ENCODE assay signal across 30 cellular contexts in the genomic region with DNA sequence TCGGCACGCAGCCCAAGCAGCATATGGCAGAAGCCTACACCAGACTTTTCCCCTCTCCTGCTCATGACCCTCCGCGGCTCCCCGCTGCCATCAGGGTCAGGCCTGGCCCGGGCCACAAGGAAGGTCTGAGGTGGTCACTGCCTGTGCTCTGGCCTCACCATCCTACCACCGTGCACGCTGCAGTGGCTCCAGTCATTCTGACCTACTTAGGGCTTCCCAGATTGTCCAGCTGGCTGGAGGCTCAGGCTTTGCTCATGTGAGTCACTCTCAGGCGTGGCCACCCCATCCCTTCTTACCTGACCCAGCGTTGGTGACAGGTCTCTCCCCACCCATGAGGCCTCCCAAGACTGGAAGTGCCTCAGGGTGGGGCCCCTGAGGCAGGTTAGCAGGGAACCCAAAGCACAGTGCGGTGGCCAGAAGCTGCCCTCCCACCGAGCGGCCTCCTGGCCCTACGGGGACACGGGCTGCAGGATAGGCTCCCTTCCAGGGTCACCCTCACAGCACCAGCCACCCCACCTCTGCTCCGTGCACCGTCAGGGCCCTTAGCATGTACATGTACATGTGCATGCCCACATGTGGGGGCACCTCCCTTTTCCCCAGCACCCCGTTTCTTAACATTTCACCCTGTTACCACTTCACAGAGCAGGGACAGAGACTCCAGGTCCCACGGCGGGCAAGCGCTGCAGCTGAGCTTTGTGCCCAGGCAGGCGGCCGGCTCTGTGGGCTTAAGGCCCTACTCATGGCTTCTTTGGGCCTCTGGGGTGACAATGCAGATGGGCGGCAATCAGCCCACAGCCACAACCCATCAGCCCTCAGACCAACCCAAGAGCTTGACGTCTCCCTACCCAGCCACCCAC. TPM values are rescaled to one million over a fixed set of nuclear protein-coding genes. Genes with fewer than 3 reads are reported as not detected.
DNase-seq lines count a peak whose midpoint lies in the region; ATAC-seq, FAIRE-seq and TF ChIP-seq lines count a peak whose summit lies in the region.
"Had no signal": no experiment of that assay in that cellular context is flagged by ENCODE, and none has a peak within 500 bp of the region (broad histone marks: within the 10 kb centered on the region; RNA-seq: fewer than 3 reads in every experiment).

No MANE protein-coding gene starts in this region.

- in situ Hi-C loops in K562 (cut with MboI), result no loop called here

- H4K20me1 ChIP-seq in K562 (replicated peaks; ENCODE audit: control insufficient read depth, insufficient read depth, low read length), result no peaks in the 10 kb centered on the region

- no peak overlapping the region for H3K27ac Mint-ChIP-seq in MCF 10A (ENCODE audit: low read depth, unreplicated experiment)
- H3K27ac Mint-ChIP-seq: activated CD4-positive, alpha-beta T cell treated with anti-CD3 and anti-CD28 coated beads, Interleukin-2, amount 10 ng/mL, durations not matched to agents 24 days and 14 days had no signal

- DNase-seq in MCF 10A (ENCODE audit: unreplicated experiment) (peak; percentile 10), breast epithelium (ENCODE audit: low spot score in 2 of 2) (no peak), K562 (ENCODE audit: extremely low read depth in 1 of 4, low spot score in 3 of 4) (peak in 1 of 4 experiments; percentile 13), posterior vena cava (ENCODE audit: low spot score) (peak; percentile 79), dedifferentiated amniotic fluid mesenchymal stem cell (ENCODE audit: extremely low spot score) (no peak), HCEC 1CT (no peak)
- DNase-seq: activated CD4-positive, alpha-beta T cell treated with anti-CD3 and anti-CD28 coated beads, Interleukin-2, amount 10 ng/mL, durations not matched to agents 24 days and 14 days; activated T-cell treated with anti-CD3 and anti-CD28 coated beads, Interleukin-2, amount 50 U/mL, for 4 hours; body of pancreas; effector CD8-positive, alpha-beta T cell; GDM1; islet precursor cell; Karpas-422; midbrain; naive thymus-derived CD8-positive, alpha-beta T cell; NCI-H510A treated with DMSO at 0.1 percent for 48 hours; nucleus accumbens; small intestine; stomach had no signal

- peaks cover 8% of the 10 kb centered on the region for H3K9me3 Mint-ChIP-seq in MCF 10A (ENCODE audit: unreplicated experiment)
- H3K9me3 Mint-ChIP-seq: activated CD4-positive, alpha-beta T cell treated with anti-CD3 and anti-CD28 coated beads, Interleukin-2, amount 10 ng/mL, durations not matched to agents 24 days and 14 days; activated T-cell treated with anti-CD3 and anti-CD28 coated beads, Interleukin-2, amount 50 U/mL, for 4 hours; naive thymus-derived CD8-positive, alpha-beta T cell had no signal

- ATAC-seq in K562 (no peak; the same call in 2 of the 3 replicates), GM19351 (IDR thresholded peaks at IDR 0.05; ENCODE audit: unreplicated experiment) (no peak)
- ATAC-seq: activated T-cell treated with anti-CD3 and anti-CD28 coated beads, Interleukin-2, amount 50 U/mL, for 4 hours; body of pancreas; naive thymus-derived CD8-positive, alpha-beta T cell had no signal

- CTCF ChIA-PET in MCF 10A (lab: Yijun Ruan, JAX) (no interaction called here), HEK293 (lab: Yijun Ruan, JAX) (interaction anchor here (0.7 kb wide), 1 partner anchor 64 kb away, joined by 3 read pairs; no protein-coding TSS in a partner anchor), K562 (lab: Yijun Ruan, JAX; ENCODE audit: low intra/inter-chr PET ratio) (no interaction called here)

- no peak overlapping the region for H3K4me2 ChIP-seq in K562 (ENCODE audit: insufficient read depth, low read length)

- POLR2A ChIA-PET in MCF 10A (lab: Yijun Ruan, JAX) (no interaction called here), HEK293 (lab: Yijun Ruan, JAX) (interaction anchor here (0.5 kb wide), 1 partner anchor 502 kb away, joined by 3 read pairs; no protein-coding TSS in a partner anchor), K562 (lab: Yijun Ruan, JAX) (interaction anchor here (0.6 to 0.9 kb wide), 3 partner anchors 12 to 114 kb away, joined by 3 to 4 read pairs (median 3); no protein-coding TSS in a partner anchor)

- H3K27me3 Mint-ChIP-seq in MCF 10A (ENCODE audit: insufficient read depth, unreplicated experiment), result no peaks in the 10 kb centered on the region
- H3K27me3 Mint-ChIP-seq: activated CD4-positive, alpha-beta T cell treated with anti-CD3 and anti-CD28 coated beads, Interleukin-2, amount 10 ng/mL, durations not matched to agents 24 days and 14 days; naive thymus-derived CD8-positive, alpha-beta T cell had no signal

- TF ChIP-seq EP300 in K562 (IDR thresholded peaks at IDR 0.05; ENCODE audit: low read length), result no peak

- H3K36me3 ChIP-seq in breast epithelium, result no peaks in the 10 kb centered on the region
- no peaks in the 10 kb centered on the region for H3K36me3 ChIP-seq in HEK293 (ENCODE audit: control insufficient read depth in 2 of 2, insufficient read depth in 1 of 2, low read length in 2 of 2)
- no peaks in the 10 kb centered on the region for H3K36me3 ChIP-seq in K562 (ENCODE audit: control insufficient read depth, insufficient read depth, low read length)
- H3K36me3 ChIP-seq: HAP-1 had no signal

- BruUV-seq in MCF 10A (replicated peaks; lab: Mats Ljungman, UMichigan) (no TSS peak), K562 (replicated peaks; lab: Mats Ljungman, UMichigan) (no TSS peak)

- no peak for FAIRE-seq in K562 (lab: Jason Lieb, UNC)
- FAIRE-seq: colon, RCC 7860, small intestine had no signal

- H2AFZ ChIP-seq in K562 (ENCODE audit: low read depth, low read length), result no peak overlapping the region

- 50% methylated on average over 21 of the region's 25 CpGs for WGBS in K562 (ENCODE audit: insufficient coverage, low coverage, missing lambda C conversion rate)

- H3K4me3 Mint-ChIP-seq in MCF 10A (ENCODE audit: unreplicated experiment), result no peak overlapping the region
- H3K4me3 Mint-ChIP-seq: activated CD4-positive, alpha-beta T cell treated with anti-CD3 and anti-CD28 coated beads, Interleukin-2, amount 10 ng/mL, durations not matched to agents 24 days and 14 days; activated T-cell treated with anti-CD3 and anti-CD28 coated beads, Interleukin-2, amount 50 U/mL, for 4 hours; naive thymus-derived CD8-positive, alpha-beta T cell had no signal

- intact Hi-C loops in MCF 10A (cut with micrococcal nuclease) (no loop called here), breast epithelium (cut with DNase I; ENCODE audit: low total_unique reads) (no loop called here), K562 (cut with micrococcal nuclease) (no loop called here), posterior vena cava (cut with DNase I) (loop anchor here in 1 of 2 donors (10.0 kb wide), 1 partner anchor 409 kb away; no protein-coding TSS in a partner anchor)

- TF ChIP-seq RAD21 in K562 (CRISPR knock-in tag; conservative IDR thresholded peaks at IDR 0.05 in 1 of 2, IDR thresholded peaks at IDR 0.05 in 1 of 2), result no peak

- no peaks in the 10 kb centered on the region for H3K4me1 Mint-ChIP-seq in MCF 10A (ENCODE audit: insufficient read depth, unreplicated experiment)
- H3K4me1 Mint-ChIP-seq: activated CD4-positive, alpha-beta T cell treated with anti-CD3 and anti-CD28 coated beads, Interleukin-2, amount 10 ng/mL, durations not matched to agents 24 days and 14 days; naive thymus-derived CD8-positive, alpha-beta T cell had no signal

- no peak for TF ChIP-seq CTCF in MCF 10A (IDR thresholded peaks at IDR 0.05; ENCODE audit: unreplicated experiment)
- no peak for TF ChIP-seq CTCF in breast epithelium (IDR thresholded peaks at IDR 0.05)
- TF ChIP-seq CTCF in HEK293 (tag by site-specific recombination; IDR thresholded peaks at IDR 0.05), result no peak
- no peak for TF ChIP-seq CTCF in K562 (IDR thresholded peaks at IDR 0.05 in 2 of 3, conservative IDR thresholded peaks at IDR 0.05 in 1 of 3; ENCODE audit: insufficient read depth in 2 of 3, low read depth in 1 of 3, low read length in 3 of 3)

- no peak for TF ChIP-seq POLR2A in breast epithelium (IDR thresholded peaks at IDR 0.05)
- TF ChIP-seq POLR2A in K562 (conservative IDR thresholded peaks at IDR 0.05), result no peak

- H3K27ac ChIP-seq in breast epithelium, result no peak overlapping the region
- no peak overlapping the region for H3K27ac ChIP-seq in HEK293 (ENCODE audit: extremely low read depth, low read depth, low read length)
- no peak overlapping the region for H3K27ac ChIP-seq in K562 (ENCODE audit: extremely low read depth, low read depth, low read length)
- H3K27ac ChIP-seq: body of pancreas, stomach, tibial nerve, VCaP had no signal

- H3K79me2 ChIP-seq in K562 (ENCODE audit: control insufficient read depth, insufficient read depth, low read length), result no peaks in the 10 kb centered on the region

- no peaks in the 10 kb centered on the region for H3K36me3 Mint-ChIP-seq in MCF 10A (ENCODE audit: insufficient read depth, unreplicated experiment)

- H3K4me1 ChIP-seq in breast epithelium, result no peaks in the 10 kb centered on the region
- no peaks in the 10 kb centered on the region for H3K4me1 ChIP-seq in HEK293 (ENCODE audit: control insufficient read depth, insufficient read depth, low read length)
- peaks cover 0 to 39% of the 10 kb centered on the region in 2 experiments; a peak in 2 of 5 replicates for H3K4me1 ChIP-seq in K562 (replicated peaks in 1 of 2; ENCODE audit: control insufficient read depth in 2 of 2, insufficient read depth in 2 of 2, low read length in 2 of 2)
- H3K4me1 ChIP-seq: body of pancreas, HAP-1, stomach, tibial nerve had no signal

- no peak overlapping the region; a peak in 1 of 4 replicates for H3K9ac ChIP-seq in K562 (ENCODE audit: insufficient read depth in 1 of 2, low read depth in 2 of 2, low read length in 2 of 2)

- H3K4me3 ChIP-seq in breast epithelium (no peak overlapping the region), HEK293 (ENCODE audit: low read depth, low read length) (no peak overlapping the region), K562 (no peak overlapping the region)
- H3K4me3 ChIP-seq: body of pancreas, HAP-1, stomach, tibial nerve had no signal

- H3K9me1 ChIP-seq in K562 (ENCODE audit: control insufficient read depth, insufficient read depth, low read length), result no peaks in the 10 kb centered on the region

- H3K9me3 ChIP-seq in breast epithelium, result peaks cover 0 to 13% of the 10 kb centered on the region in 2 donors
- H3K9me3 ChIP-seq in HEK293 (ENCODE audit: control insufficient read depth, insufficient read depth, low read depth, low read length), result no peaks in the 10 kb centered on the region
- H3K9me3 ChIP-seq in K562 (replicated peaks; ENCODE audit: control insufficient read depth, insufficient read depth, low read depth, low read length), result no peaks in the 10 kb centered on the region
- H3K9me3 ChIP-seq: body of pancreas, HAP-1, tibial nerve had no signal

- H3K27me3 ChIP-seq in breast epithelium (peaks cover 0 to 12% of the 10 kb centered on the region in 2 donors), K562 (ENCODE audit: control insufficient read depth in 2 of 2, insufficient read depth in 2 of 2, low read length in 2 of 2) (peaks cover 0 to 6% of the 10 kb centered on the region in 2 experiments; a peak in 3 of 5 replicates)
- H3K27me3 ChIP-seq: body of pancreas, tibial nerve had no signal

RNA-seq across cellular contexts. Expression of a gene that starts 2.2 kb away (rescaled TPM):
- total RNA-seq in MCF 10A (2022) (0.49 and 0.75 TPM in 2 replicates), breast epithelium (1 to 10 TPM; 1.0 to 4.3 (median 1.9) TPM), K562 (2014; rRNA removed) (1.5 and 3.0 TPM in 2 replicates), K562 (2014; rRNA removed; fragmentation: Illumina TruSeq; extraction: Trizol) (0.11 and 0.13 TPM in 2 replicates), K562 (2015; rRNA removed; fragmentation: Illumina TruSeq; extraction: Trizol) (0.33 and 0.49 TPM in 2 replicates), K562 (2021) (0.51 and 0.82 TPM in 2 replicates), posterior vena cava (1 to 10 TPM in 1 of 2 donors, under 1 TPM in 1; 0.48 to 1.9 TPM)
- 1.8 and 5.1 TPM in 2 replicates for total RNA-seq in K562 (2011; cell fraction: chromatin; rRNA removed; ENCODE audit: low replicate concordance)
- total RNA-seq in K562 (2011; cell fraction: nucleolus; rRNA removed), result 8.7 and 11.6 TPM in 2 replicates
- 1.1 and 2.8 TPM in 2 replicates for total RNA-seq in K562 (2011; cell fraction: nucleoplasm; rRNA removed)
- polyA plus RNA-seq in K562 (2011; rRNA removed) (0.07 and 0.22 TPM in 2 replicates), K562 (2014; fragmentation: Illumina TruSeq; extraction: Trizol) (0.10 and 0.21 TPM in 2 replicates), K562 (2014; fragmentation: Nextera tagmentation; extraction: Ambion mirVana) (not detected), K562 (2014; rRNA removed) (0.70 and 0.82 TPM in 2 replicates)
- 0.21 and 1.0 TPM in 2 replicates for polyA plus RNA-seq in K562 (2011; cell fraction: cytosol; rRNA removed)
- polyA plus RNA-seq in K562 (2011; cell fraction: nucleus; rRNA removed), result 1.9 and 3.9 TPM in 2 replicates
- 0.30 and 0.60 TPM in 2 replicates for polyA plus RNA-seq in K562 (2012)
- polyA minus RNA-seq in K562 (2011; rRNA and poly(A)+ RNA removed), result 0.11 TPM in 1 of 2 replicates, not detected in the other
- 1.4 TPM in 1 of 2 replicates, not detected in the other for polyA minus RNA-seq in K562 (2011; cell fraction: cytosol; rRNA and poly(A)+ RNA removed)
- polyA minus RNA-seq in K562 (2011; cell fraction: nucleus; rRNA and poly(A)+ RNA removed), result 2.6 and 5.4 TPM in 2 replicates
- total RNA-seq: epithelial cell of proximal tubule had no signal

RNA-seq across cellular contexts. Expression of a gene that starts 26.7 kb away (rescaled TPM):
- total RNA-seq in MCF 10A (2022) (13.0 and 19.4 TPM in 2 replicates), breast epithelium (10 to 100 TPM; 19.0 to 26.2 (median 21.9) TPM), K562 (2014; rRNA removed) (64.7 and 64.8 TPM in 2 replicates), K562 (2014; rRNA removed; fragmentation: Illumina TruSeq; extraction: Trizol) (38.5 and 48.6 TPM in 2 replicates), K562 (2015; rRNA removed; fragmentation: Illumina TruSeq; extraction: Trizol) (48.8 and 51.0 TPM in 2 replicates), K562 (2021) (94.0 and 94.9 TPM in 2 replicates), posterior vena cava (10 to 100 TPM; 23.5 to 30.1 TPM)
- 44.0 and 101 TPM in 2 replicates for total RNA-seq in K562 (2011; cell fraction: chromatin; rRNA removed; ENCODE audit: low replicate concordance)
- 58.2 and 63.4 TPM in 2 replicates for total RNA-seq in K562 (2011; cell fraction: nucleolus; rRNA removed)
- 58.6 and 62.3 TPM in 2 replicates for total RNA-seq in K562 (2011; cell fraction: nucleoplasm; rRNA removed)
- polyA plus RNA-seq in K562 (2011; rRNA removed) (38.0 and 44.3 TPM in 2 replicates), K562 (2014; fragmentation: Illumina TruSeq; extraction: Trizol) (49.7 and 56.9 TPM in 2 replicates), K562 (2014; fragmentation: Nextera tagmentation; extraction: Ambion mirVana) (10 to 100 TPM in 1 of 2 experiments, 1 to 10 TPM in 1; 10.0 to 26.1 TPM), K562 (2014; rRNA removed) (70.4 and 75.6 TPM in 2 replicates)
- 72.4 and 100 TPM in 2 replicates for polyA plus RNA-seq in K562 (2011; cell fraction: cytosol; rRNA removed)
- polyA plus RNA-seq in K562 (2011; cell fraction: nucleus; rRNA removed), result 177 and 204 TPM in 2 replicates
- 58.0 and 101 TPM in 2 replicates for polyA plus RNA-seq in K562 (2012)
- 31.5 and 39.4 TPM in 2 replicates for polyA minus RNA-seq in K562 (2011; rRNA and poly(A)+ RNA removed)
- 32.0 and 34.9 TPM in 2 replicates for polyA minus RNA-seq in K562 (2011; cell fraction: cytosol; rRNA and poly(A)+ RNA removed)
- 41.2 and 50.9 TPM in 2 replicates for polyA minus RNA-seq in K562 (2011; cell fraction: nucleus; rRNA and poly(A)+ RNA removed)

RNA-seq across cellular contexts. Expression of a gene that starts 32.4 kb away (rescaled TPM):
- total RNA-seq in MCF 10A (2022) (not detected in 2 replicates), breast epithelium (1 to 10 TPM in 2 of 3 donors, under 1 TPM in 1; 0.29 to 1.6 (median 1.3) TPM), K562 (2014; rRNA removed) (2.0 and 2.9 TPM in 2 replicates), K562 (2014; rRNA removed; fragmentation: Illumina TruSeq; extraction: Trizol) (1.5 and 1.8 TPM in 2 replicates), K562 (2015; rRNA removed; fragmentation: Illumina TruSeq; extraction: Trizol) (2.6 and 2.7 TPM in 2 replicates), K562 (2021) (3.3 and 3.5 TPM in 2 replicates), posterior vena cava (under 1 TPM; 0.65 to 0.90 TPM)
- 3.0 and 4.1 TPM in 2 replicates for total RNA-seq in K562 (2011; cell fraction: chromatin; rRNA removed; ENCODE audit: low replicate concordance)
- total RNA-seq in K562 (2011; cell fraction: nucleolus; rRNA removed), result 2.5 and 2.8 TPM in 2 replicates
- 2.9 and 3.5 TPM in 2 replicates for total RNA-seq in K562 (2011; cell fraction: nucleoplasm; rRNA removed)
- polyA plus RNA-seq in K562 (2011; rRNA removed) (0.98 and 1.2 TPM in 2 replicates), K562 (2014; fragmentation: Illumina TruSeq; extraction: Trizol) (2.1 and 2.4 TPM in 2 replicates), K562 (2014; fragmentation: Nextera tagmentation; extraction: Ambion mirVana) (under 1 TPM; 0.32 to 0.34 TPM), K562 (2014; rRNA removed) (1.3 and 1.9 TPM in 2 replicates)
- 1.0 and 1.2 TPM in 2 replicates for polyA plus RNA-seq in K562 (2011; cell fraction: cytosol; rRNA removed)
- 2.0 and 3.1 TPM in 2 replicates for polyA plus RNA-seq in K562 (2011; cell fraction: nucleus; rRNA removed)
- polyA plus RNA-seq in K562 (2012), result 2.7 and 3.3 TPM in 2 replicates
- 1.4 TPM in 2 replicates for polyA minus RNA-seq in K562 (2011; rRNA and poly(A)+ RNA removed)
- polyA minus RNA-seq in K562 (2011; cell fraction: cytosol; rRNA and poly(A)+ RNA removed), result 1.5 and 1.6 TPM in 2 replicates
- 0.94 and 1.7 TPM in 2 replicates for polyA minus RNA-seq in K562 (2011; cell fraction: nucleus; rRNA and poly(A)+ RNA removed)

RNA-seq across cellular contexts. Expression of a gene that starts 42.6 kb away (rescaled TPM):
- total RNA-seq in MCF 10A (2022), result not detected in 2 replicates
- total RNA-seq in breast epithelium, result not detected
- not detected in 2 replicates for total RNA-seq in K562 (2011; cell fraction: chromatin; rRNA removed; ENCODE audit: low replicate concordance)
- not detected in 2 replicates for total RNA-seq in K562 (2011; cell fraction: nucleolus; rRNA removed)
- not detected in 2 replicates for total RNA-seq in K562 (2011; cell fraction: nucleoplasm; rRNA removed)
- total RNA-seq in K562 (2014; rRNA removed), result not detected in 2 replicates
- not detected in 2 replicates for total RNA-seq in K562 (2014; rRNA removed; fragmentation: Illumina TruSeq; extraction: Trizol)
- not detected in 2 replicates for total RNA-seq in K562 (2015; rRNA removed; fragmentation: Illumina TruSeq; extraction: Trizol)
- total RNA-seq in K562 (2021), result not detected in 2 replicates
- polyA plus RNA-seq in K562 (2011; rRNA removed), result not detected in 2 replicates
- polyA plus RNA-seq in K562 (2011; cell fraction: cytosol; rRNA removed), result not detected in 2 replicates
- polyA plus RNA-seq in K562 (2011; cell fraction: nucleus; rRNA removed), result not detected in 2 replicates
- polyA plus RNA-seq in K562 (2012), result not detected in 2 replicates
- not detected in 2 replicates for polyA plus RNA-seq in K562 (2014; fragmentation: Illumina TruSeq; extraction: Trizol)
- polyA plus RNA-seq in K562 (2014; fragmentation: Nextera tagmentation; extraction: Ambion mirVana), result not detected
- 0.03 TPM in 1 of 2 replicates, not detected in the other for polyA plus RNA-seq in K562 (2014; rRNA removed)
- not detected in 2 replicates for polyA minus RNA-seq in K562 (2011; rRNA and poly(A)+ RNA removed)
- polyA minus RNA-seq in K562 (2011; cell fraction: cytosol; rRNA and poly(A)+ RNA removed), result not detected in 2 replicates
- not detected in 2 replicates for polyA minus RNA-seq in K562 (2011; cell fraction: nucleus; rRNA and poly(A)+ RNA removed)
- total RNA-seq in posterior vena cava, result not detected
- total RNA-seq: activated CD4-positive, alpha-beta T cell treated with anti-CD3 and anti-CD28 coated beads, Interleukin-2, amount 10 ng/mL, durations not matched to agents 24 days and 14 days; activated T-cell treated with anti-CD3 and anti-CD28 coated beads, Interleukin-2, amount 50 U/mL, for 4 hours; body of pancreas; epithelial cell of proximal tubule; liver; naive thymus-derived CD8-positive, alpha-beta T cell; stomach; T-helper 2 cell treated with Interferon-gamma antibody and Interleukin-4, amounts not matched to agents 100 ng/mL and 5 ng/mL, for 36 hours; tibial nerve had no signal
- polyA plus RNA-seq: BJ; liver; naive thymus-derived CD8-positive, alpha-beta T cell; small intestine; stomach had no signal

RNA-seq across cellular contexts. Expression of a gene that starts 51.1 kb away (rescaled TPM):
- total RNA-seq in MCF 10A (2022) (1.3 and 1.4 TPM in 2 replicates), breast epithelium (10 to 100 TPM in 2 of 3 donors, 1 to 10 TPM in 1; 9.7 to 21.3 (median 11.0) TPM), K562 (2014; rRNA removed) (not detected in 2 replicates), K562 (2014; rRNA removed; fragmentation: Illumina TruSeq; extraction: Trizol) (not detected in 2 replicates), K562 (2015; rRNA removed; fragmentation: Illumina TruSeq; extraction: Trizol) (not detected in 2 replicates), K562 (2021) (0.11 TPM in 2 replicates), posterior vena cava (100 to 1,000 TPM; 392 to 743 TPM)
- not detected in 2 replicates for total RNA-seq in K562 (2011; cell fraction: chromatin; rRNA removed; ENCODE audit: low replicate concordance)
- total RNA-seq in K562 (2011; cell fraction: nucleolus; rRNA removed), result not detected in 2 replicates
- total RNA-seq in K562 (2011; cell fraction: nucleoplasm; rRNA removed), result not detected in 2 replicates
- polyA plus RNA-seq in K562 (2011; rRNA removed) (not detected in 2 replicates), K562 (2014; fragmentation: Illumina TruSeq; extraction: Trizol) (not detected in 2 replicates), K562 (2014; fragmentation: Nextera tagmentation; extraction: Ambion mirVana) (not detected), K562 (2014; rRNA removed) (not detected in 2 replicates)
- 0.04 and 0.06 TPM in 2 replicates for polyA plus RNA-seq in K562 (2011; cell fraction: cytosol; rRNA removed)
- not detected in 2 replicates for polyA plus RNA-seq in K562 (2011; cell fraction: nucleus; rRNA removed)
- polyA plus RNA-seq in K562 (2012), result not detected in 2 replicates
- not detected in 2 replicates for polyA minus RNA-seq in K562 (2011; rRNA and poly(A)+ RNA removed)
- not detected in 2 replicates for polyA minus RNA-seq in K562 (2011; cell fraction: cytosol; rRNA and poly(A)+ RNA removed)
- not detected in 2 replicates for polyA minus RNA-seq in K562 (2011; cell fraction: nucleus; rRNA and poly(A)+ RNA removed)
- total RNA-seq: activated CD4-positive, alpha-beta T cell treated with anti-CD3 and anti-CD28 coated beads, Interleukin-2, amount 10 ng/mL, durations not matched to agents 24 days and 14 days; naive thymus-derived CD8-positive, alpha-beta T cell; T-helper 2 cell treated with Interferon-gamma antibody and Interleukin-4, amounts not matched to agents 100 ng/mL and 5 ng/mL, for 36 hours had no signal
- polyA plus RNA-seq: naive thymus-derived CD8-positive, alpha-beta T cell had no signal

Comparison
In these comparisons a context has a peak if more than half of its experiments do, and no peak if none do; other contexts are left out.
1. DNase-seq: peak in MCF 10A (single experiment) and posterior vena cava (single experiment); none in breast epithelium (0 of 2), dedifferentiated amniotic fluid mesenchymal stem cell (single experiment) and HCEC 1CT (single experiment).